ENCODE assay signal across 15 cellular contexts in genomic region chrX:30748337-30748960, GRCh38.
"Had no signal": no experiment of that assay in that cellular context is flagged by ENCODE, and none has a peak within 500 bp of the region (broad histone marks: within the 10 kb centered on the region; RNA-seq: fewer than 3 reads in every experiment).

No MANE protein-coding gene starts in this region.

- H3K9me3 Mint-ChIP-seq: activated CD4-positive, alpha-beta T cell treated with anti-CD3 and anti-CD28 coated beads, Interleukin-2, amount 10 ng/mL, durations not matched to agents 7 days and 5 days; stimulated activated naive CD8-positive, alpha-beta T cell treated with anti-CD3 and anti-CD28 coated beads, Interleukin-15, Interleukin-2, amounts not matched to agents 100 ng/mL and 50 ng/mL, for 24 hours had no signal

- H3K9me3 ChIP-seq: body of pancreas, colonic mucosa, esophagus muscularis mucosa, prostate gland, right lobe of liver, suprapubic skin, upper lobe of left lung had no signal

- H3K36me3 ChIP-seq: colonic mucosa, esophagus muscularis mucosa, prostate gland, right lobe of liver, suprapubic skin, upper lobe of left lung had no signal

- DNase-seq: activated CD4-positive, alpha-beta T cell treated with anti-CD3 and anti-CD28 coated beads, Interleukin-2, amount 10 ng/mL, durations not matched to agents 7 days and 5 days; activated CD8-positive, alpha-beta memory T cell treated with anti-CD3 and anti-CD28 coated beads, Interleukin-2, amount 50 U/mL, for 48 hours; activated gamma-delta T cell treated with Interleukin-2 at 50 U/mL for 16 hours; activated T-cell treated with anti-CD3 and anti-CD28 coated beads, Interleukin-2, amount 50 U/mL, for 72 hours; amniotic stem cell; body of pancreas; caudate nucleus; colonic mucosa; right lobe of liver; upper lobe of left lung had no signal

- H3K4me1 Mint-ChIP-seq: activated CD4-positive, alpha-beta T cell treated with anti-CD3 and anti-CD28 coated beads, Interleukin-2, amount 10 ng/mL, durations not matched to agents 7 days and 5 days had no signal

- H3K27me3 Mint-ChIP-seq: activated naive CD8-positive, alpha-beta T cell; stimulated activated naive CD8-positive, alpha-beta T cell treated with anti-CD3 and anti-CD28 coated beads, Interleukin-15, Interleukin-2, amounts not matched to agents 100 ng/mL and 50 ng/mL, for 24 hours had no signal

- H3K4me3 ChIP-seq: body of pancreas, colonic mucosa, esophagus muscularis mucosa, prostate gland, right lobe of liver, suprapubic skin, upper lobe of left lung had no signal

- H3K27ac ChIP-seq: body of pancreas, colonic mucosa, esophagus muscularis mucosa, prostate gland, right lobe of liver, suprapubic skin, upper lobe of left lung had no signal

- H3K4me1 ChIP-seq: body of pancreas, colonic mucosa, esophagus muscularis mucosa, prostate gland, right lobe of liver, suprapubic skin, upper lobe of left lung had no signal

- H3K4me3 Mint-ChIP-seq: activated CD4-positive, alpha-beta T cell treated with anti-CD3 and anti-CD28 coated beads, Interleukin-2, amount 10 ng/mL, durations not matched to agents 7 days and 5 days; activated naive CD8-positive, alpha-beta T cell; activated T-cell treated with anti-CD3 and anti-CD28 coated beads, Interleukin-2, amount 50 U/mL, for 72 hours; stimulated activated naive CD8-positive, alpha-beta T cell treated with anti-CD3 and anti-CD28 coated beads, Interleukin-15, Interleukin-2, amounts not matched to agents 100 ng/mL and 50 ng/mL, for 24 hours had no signal

- ATAC-seq: activated T-cell treated with anti-CD3 and anti-CD28 coated beads, Interleukin-2, amount 50 U/mL, for 72 hours; body of pancreas had no signal

- H3K36me3 Mint-ChIP-seq: activated naive CD8-positive, alpha-beta T cell had no signal

- H3K27ac Mint-ChIP-seq: activated CD4-positive, alpha-beta T cell treated with anti-CD3 and anti-CD28 coated beads, Interleukin-2, amount 10 ng/mL, durations not matched to agents 7 days and 5 days; activated naive CD8-positive, alpha-beta T cell; activated T-cell treated with anti-CD3 and anti-CD28 coated beads, Interleukin-2, amount 50 U/mL, for 72 hours; stimulated activated naive CD8-positive, alpha-beta T cell treated with anti-CD3 and anti-CD28 coated beads, Interleukin-15, Interleukin-2, amounts not matched to agents 100 ng/mL and 50 ng/mL, for 24 hours had no signal

- H3K27me3 ChIP-seq: body of pancreas, colonic mucosa, esophagus muscularis mucosa, right lobe of liver, suprapubic skin, upper lobe of left lung had no signal
